In the genomic region with DNA sequence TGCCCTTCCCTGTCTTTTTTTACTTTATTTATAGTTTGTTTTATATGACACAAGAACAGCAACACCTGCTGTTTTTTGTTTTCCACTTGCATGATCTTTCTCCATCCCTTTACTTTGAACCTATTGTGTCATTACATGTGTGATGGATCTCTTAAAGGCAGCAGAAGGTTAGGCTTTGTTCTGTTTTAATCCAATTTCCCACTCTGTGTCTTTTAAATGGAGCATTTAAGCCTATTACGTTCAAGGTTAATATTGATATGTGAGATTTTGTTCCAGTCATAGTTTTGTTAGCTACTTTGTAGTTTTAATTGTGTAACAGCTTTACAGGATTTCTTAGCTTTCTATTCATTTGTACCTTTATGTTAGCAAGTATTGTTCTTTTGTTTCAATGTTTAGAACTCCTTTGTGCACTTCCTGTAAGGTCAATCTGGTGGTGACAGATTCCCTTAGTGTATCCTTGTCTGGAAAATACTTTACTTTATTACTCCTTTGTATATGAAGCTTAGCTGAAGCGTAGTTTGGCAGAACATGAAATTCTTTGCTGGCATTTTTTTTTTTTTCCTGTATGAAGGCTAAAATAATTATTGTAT, we compare ENCODE assay signal across 20 cellular contexts.
"Had no signal": no experiment of that assay in that cellular context is flagged by ENCODE, and none has a peak within 500 bp of the region (broad histone marks: within the 10 kb centered on the region; RNA-seq: fewer than 3 reads in every experiment).

No MANE protein-coding gene starts in this region.

- H3K27ac ChIP-seq: HL-60, RWPE1 had no signal

- H3K4me3 Mint-ChIP-seq: IgD-negative memory B cell, T-cell had no signal

- H3K36me3 Mint-ChIP-seq: IgD-negative memory B cell, T-cell had no signal

- DNase-seq: MV-4-11, NCI-H1048, NCI-H1105, NCI-H1417 treated with DMSO at 0.1 percent for 48 hours, NCI-H146, NCI-H1694 treated with DMSO at 0.1 percent for 48 hours, NCI-H1930, NCI-H2081, NCI-H2107, NCI-H2227 treated with DMSO at 0.1 percent for 48 hours, PC-3, SHP77, SK-N-SH, SW 1271, T-cell had no signal

- H3K4me1 Mint-ChIP-seq: IgD-negative memory B cell, T-cell had no signal

- FAIRE-seq: HTR-8/SVneo, K562 had no signal

- H3K27me3 Mint-ChIP-seq: IgD-negative memory B cell, T-cell had no signal

- H3K27ac Mint-ChIP-seq: IgD-negative memory B cell, T-cell had no signal

- H3K4me3 ChIP-seq: K562 had no signal
